In genomic region chr9:82124090-82124489, GRCh38 we compare ENCODE assay signal across 17 cellular contexts.
A peak's percentile ranks its signal among the peaks of the same experiment; 100 is the strongest.
DNase-seq lines count a peak whose midpoint lies in the region; TF ChIP-seq lines count a peak whose summit lies in the region.
"Had no signal": no experiment of that assay in that cellular context is flagged by ENCODE, and none has a peak within 500 bp of the region (broad histone marks: within the 10 kb centered on the region; RNA-seq: fewer than 3 reads in every experiment).

No MANE protein-coding gene starts in this region.

- in situ Hi-C loops in GM23248 (cut with MboI), result no loop called here

- DNase-seq in GM23248, result peak; percentile 91
- no peak for DNase-seq in SK-N-SH
- DNase-seq in fibroblast of peridontal ligament (ENCODE audit: extremely low read depth), result peak; percentile 79
- no peak for DNase-seq in type B pancreatic cell (ENCODE audit: extremely low spot score, unreplicated experiment)
- no peak for DNase-seq in activated CD4-positive, CD25-positive, alpha-beta regulatory T cell (lab: John Stamatoyannopoulos, UW)
- no peak for DNase-seq in sigmoid colon
- no peak for DNase-seq in KG1 (lab: John Stamatoyannopoulos, UW)
- DNase-seq: activated CD4-positive, alpha-beta memory T cell treated with anti-CD3 and anti-CD28 coated beads, Interleukin-2, amount 10 ng/mL, durations not matched to agents 7 days and 5 days; activated naive CD4-positive, alpha-beta T cell; central memory CD4-positive, alpha-beta T cell; COR-L47; MM.1S; right lobe of liver; SJCRH30; stimulated activated CD4-positive, alpha-beta T cell treated with anti-CD3 and anti-CD28 coated beads, Interleukin-4, amount 100 ng/mL, for 4 hours had no signal

- TF ChIP-seq EP300 in SK-N-SH (IDR thresholded peaks at IDR 0.05; ENCODE audit: borderline replicate concordance in 1 of 2, low read depth in 1 of 2, low read length in 1 of 2) (0 out of 4 replicates have a peak, but pooled peaks of 1 of the 2 experiments have one; percentile 39), sigmoid colon (IDR thresholded peaks at IDR 0.05) (no peak)

- no peaks in the 10 kb centered on the region for H3K36me3 Mint-ChIP-seq in type B pancreatic cell
- H3K36me3 Mint-ChIP-seq: stimulated activated effector memory CD8-positive, alpha-beta T cell treated with anti-CD3 and anti-CD28 coated beads, Interleukin-12 subunit alpha, Interleukin-12 subunit beta, amount 100 ng/mL, for 72 hours had no signal

- H3K9me2 ChIP-seq in GM23248 (ENCODE audit: insufficient read depth) (no peaks in the 10 kb centered on the region), SK-N-SH (no peaks in the 10 kb centered on the region)

- 0 out of 2 replicates have a peak, but pooled peaks cover 5% of the 10 kb centered on the region for H3F3A ChIP-seq in GM23248 (ENCODE audit: insufficient read depth)
- H3F3A ChIP-seq in SK-N-SH (replicated peaks; ENCODE audit: insufficient read depth), result no peaks in the 10 kb centered on the region

- peaks cover 22% of the 10 kb centered on the region for H3K4me1 Mint-ChIP-seq in type B pancreatic cell (ENCODE audit: unreplicated experiment)
- H3K4me1 Mint-ChIP-seq: activated CD4-positive, alpha-beta memory T cell treated with anti-CD3 and anti-CD28 coated beads, Interleukin-2, amount 10 ng/mL, durations not matched to agents 7 days and 5 days; stimulated activated effector memory CD8-positive, alpha-beta T cell treated with anti-CD3 and anti-CD28 coated beads, Interleukin-12 subunit alpha, Interleukin-12 subunit beta, amount 100 ng/mL, for 72 hours had no signal

- 5 to 6% methylated on average over 3 of the region's 3 CpGs for WGBS in GM23248 (ENCODE audit: low coverage in 1 of 2, low lambda C conversion rate in 2 of 2, missing lambda C conversion rate in 2 of 2), 2 experiments
- WGBS in SK-N-SH (ENCODE audit: low lambda C conversion rate), result 31% methylated on average over 3 of the region's 3 CpGs
- 89 to 94% methylated on average over 3 of the region's 3 CpGs for WGBS in sigmoid colon, 2 donors

- CTCF ChIA-PET in SK-N-SH (lab: Yijun Ruan, JAX), result no interaction called here

- H3K36me3 ChIP-seq in GM23248 (ENCODE audit: low read depth) (no peaks in the 10 kb centered on the region), SK-N-SH (replicated peaks in 1 of 2; ENCODE audit: control insufficient read depth in 1 of 2, insufficient read depth in 2 of 2, low read length in 1 of 2) (no peaks in the 10 kb centered on the region), sigmoid colon (no peaks in the 10 kb centered on the region)
- H3K36me3 ChIP-seq: right lobe of liver, SJCRH30 had no signal

- no peak for TF ChIP-seq POLR2A in sigmoid colon (IDR thresholded peaks at IDR 0.05)

- no peaks in the 10 kb centered on the region for H3K27me3 Mint-ChIP-seq in type B pancreatic cell
- H3K27me3 Mint-ChIP-seq: activated CD4-positive, alpha-beta memory T cell treated with anti-CD3 and anti-CD28 coated beads, Interleukin-2, amount 10 ng/mL, durations not matched to agents 7 days and 5 days had no signal

- no peaks in the 10 kb centered on the region for H3K9me3 ChIP-seq in GM23248 (ENCODE audit: low read depth)
- H3K9me3 ChIP-seq in SK-N-SH, result no peaks in the 10 kb centered on the region
- H3K9me3 ChIP-seq in sigmoid colon, result no peaks in the 10 kb centered on the region
- H3K9me3 ChIP-seq: right lobe of liver, SJCRH30 had no signal

- H3K79me2 ChIP-seq in GM23248 (ENCODE audit: insufficient read depth), result no peaks in the 10 kb centered on the region
- H3K79me2 ChIP-seq in SK-N-SH (ENCODE audit: insufficient read depth), result no peaks in the 10 kb centered on the region

- intact Hi-C loops in sigmoid colon (cut with DNase I), result no loop called here

- H3K4me1 ChIP-seq in GM23248 (ENCODE audit: insufficient read depth), result peaks cover 9% of the 10 kb centered on the region
- peaks cover 0 to 10% of the 10 kb centered on the region in 2 experiments; a peak in 1 of 4 replicates for H3K4me1 ChIP-seq in SK-N-SH (ENCODE audit: control insufficient read depth in 1 of 2, insufficient read depth in 2 of 2, low read depth in 1 of 2, low read length in 1 of 2)
- H3K4me1 ChIP-seq in sigmoid colon, result no peaks in the 10 kb centered on the region
- H3K4me1 ChIP-seq: right lobe of liver, SJCRH30 had no signal

- no peaks in the 10 kb centered on the region for H4K20me1 ChIP-seq in GM23248 (ENCODE audit: insufficient read depth)
- H4K20me1 ChIP-seq in SK-N-SH (ENCODE audit: insufficient read depth), result no peaks in the 10 kb centered on the region

- H3K4me3 Mint-ChIP-seq in type B pancreatic cell, result no peak overlapping the region
- H3K4me3 Mint-ChIP-seq: activated CD4-positive, alpha-beta memory T cell treated with anti-CD3 and anti-CD28 coated beads, Interleukin-2, amount 10 ng/mL, durations not matched to agents 7 days and 5 days; nephron; stimulated activated effector memory CD8-positive, alpha-beta T cell treated with anti-CD3 and anti-CD28 coated beads, Interleukin-12 subunit alpha, Interleukin-12 subunit beta, amount 100 ng/mL, for 72 hours had no signal

- H3K4me2 ChIP-seq in GM23248 (ENCODE audit: unreplicated experiment) (no peak overlapping the region), SK-N-SH (no peak overlapping the region)

- H3K9me3 Mint-ChIP-seq in type B pancreatic cell, result no peaks in the 10 kb centered on the region
- H3K9me3 Mint-ChIP-seq: activated CD4-positive, alpha-beta memory T cell treated with anti-CD3 and anti-CD28 coated beads, Interleukin-2, amount 10 ng/mL, durations not matched to agents 7 days and 5 days; nephron; stimulated activated effector memory CD8-positive, alpha-beta T cell treated with anti-CD3 and anti-CD28 coated beads, Interleukin-12 subunit alpha, Interleukin-12 subunit beta, amount 100 ng/mL, for 72 hours had no signal

- POLR2A ChIA-PET in SK-N-SH (lab: Yijun Ruan, JAX), result no interaction called here

- H3K9ac ChIP-seq in GM23248 (no peak overlapping the region), SK-N-SH (no peak overlapping the region)

- no peak for TF ChIP-seq RAD21 in SK-N-SH (IDR thresholded peaks at IDR 0.05; ENCODE audit: low read length)

- no peak for TF ChIP-seq CTCF in SK-N-SH (IDR thresholded peaks at IDR 0.05)
- no peak for TF ChIP-seq CTCF in type B pancreatic cell (conservative IDR thresholded peaks at IDR 0.05)
- TF ChIP-seq CTCF in sigmoid colon (IDR thresholded peaks at IDR 0.05), result no peak

- H3K27ac Mint-ChIP-seq in type B pancreatic cell, result no peak overlapping the region
- H3K27ac Mint-ChIP-seq: activated CD4-positive, alpha-beta memory T cell treated with anti-CD3 and anti-CD28 coated beads, Interleukin-2, amount 10 ng/mL, durations not matched to agents 7 days and 5 days; nephron; stimulated activated effector memory CD8-positive, alpha-beta T cell treated with anti-CD3 and anti-CD28 coated beads, Interleukin-12 subunit alpha, Interleukin-12 subunit beta, amount 100 ng/mL, for 72 hours had no signal

- no peak overlapping the region for H3K4me3 ChIP-seq in GM23248
- H3K4me3 ChIP-seq in SK-N-SH (ENCODE audit: low read depth in 2 of 2, low read length in 1 of 2), result no peak overlapping the region
- H3K4me3 ChIP-seq in sigmoid colon, result no peak overlapping the region
- H3K4me3 ChIP-seq: right lobe of liver, SJCRH30 had no signal

- H3K27me3 ChIP-seq in GM23248 (replicated peaks; ENCODE audit: insufficient read depth), result no peaks in the 10 kb centered on the region
- H3K27me3 ChIP-seq in SK-N-SH (ENCODE audit: insufficient read depth), result no peaks in the 10 kb centered on the region
- no peaks in the 10 kb centered on the region for H3K27me3 ChIP-seq in sigmoid colon
- H3K27me3 ChIP-seq: right lobe of liver, SJCRH30 had no signal

- no peak overlapping the region for H2AFZ ChIP-seq in GM23248
- no peak overlapping the region for H2AFZ ChIP-seq in SK-N-SH (ENCODE audit: low read depth)

- H3K27ac ChIP-seq in GM23248 (peak overlapping the region; percentile 40; the same call in 1 of the 2 replicates), SK-N-SH (ENCODE audit: low read depth in 2 of 2, low read length in 1 of 2) (peak overlapping the region in 1 of 2 experiments; percentile 70; a peak in 2 of 4 replicates), sigmoid colon (no peak overlapping the region)
- H3K27ac ChIP-seq: right lobe of liver, SJCRH30 had no signal

TF ChIP-seq in SK-N-SH, 30 proteins besides CTCF, POLR2A, EP300 and RAD21 (continues in another document):
- TF ChIP-seq GATA2 (CRISPR knock-in tag; IDR thresholded peaks at IDR 0.05) (no peak), USF2 (IDR thresholded peaks at IDR 0.05; ENCODE audit: borderline replicate concordance, low read depth, low read length) (no peak), MXI1 (IDR thresholded peaks at IDR 0.05; ENCODE audit: low read depth, low read length) (no peak), JUND (IDR thresholded peaks at IDR 0.05) (peak; percentile 80), TEAD4 (IDR thresholded peaks at IDR 0.05; ENCODE audit: borderline replicate concordance, insufficient read depth) (no peak), NRF1 (IDR thresholded peaks at IDR 0.05; ENCODE audit: low read depth, low read length) (no peak), GABPA (IDR thresholded peaks at IDR 0.05; ENCODE audit: low read depth) (no peak), FOXM1 (IDR thresholded peaks at IDR 0.05; ENCODE audit: low read depth) (no peak), RFX5 (IDR thresholded peaks at IDR 0.05; ENCODE audit: low read length) (no peak), TCF12 (IDR thresholded peaks at IDR 0.05) (peak; percentile 56; the same call in 1 of the 2 replicates), FOSL2 (IDR thresholded peaks at IDR 0.05; ENCODE audit: borderline replicate concordance, low read depth) (peak; percentile 81)

Comparison
In these comparisons a context has a peak if more than half of its experiments do, and no peak if none do; other contexts are left out.
1. DNase-seq: peak in GM23248 (single experiment) and fibroblast of peridontal ligament (single experiment); none in SK-N-SH (single experiment), type B pancreatic cell (single experiment), activated CD4-positive, CD25-positive, alpha-beta regulatory T cell (0 of 4), sigmoid colon (single experiment) and KG1 (single experiment).